10 cellular contexts compared by ENCODE assay signal in genomic region chr7:72954563-72955198, GRCh38. TPM values are rescaled to one million over a fixed set of nuclear protein-coding genes. Genes with fewer than 3 reads are reported as not detected.
A peak's percentile ranks its signal among the peaks of the same experiment; 100 is the strongest.
DNase-seq lines count a peak whose midpoint lies in the region; ATAC-seq, FAIRE-seq and TF ChIP-seq lines count a peak whose summit lies in the region.
"Not testable (repeated sequence)": the region's sequence is repeated elsewhere in the genome, so short reads cannot be mapped to it uniquely, and the experiment has no call there.
"Had no signal": no experiment of that assay in that cellular context is flagged by ENCODE, and none has a peak within 500 bp of the region (broad histone marks: within the 10 kb centered on the region; RNA-seq: fewer than 3 reads in every experiment).

No MANE protein-coding gene starts in this region.

- not testable (repeated sequence) for TF ChIP-seq CTCF in AG04449 (IDR thresholded peaks at IDR 0.05; ENCODE audit: insufficient read depth, low read length, missing control alignments); HCT116 (IDR thresholded peaks at IDR 0.05 in 2 of 3, conservative IDR thresholded peaks at IDR 0.05 in 1 of 3; ENCODE audit: borderline replicate concordance in 1 of 3, insufficient read depth in 1 of 3, low read depth in 2 of 3, low read length in 2 of 3); K562 (IDR thresholded peaks at IDR 0.05 in 2 of 3, conservative IDR thresholded peaks at IDR 0.05 in 1 of 3; ENCODE audit: insufficient read depth in 2 of 3, low read depth in 1 of 3, low read length in 3 of 3); pancreas (IDR thresholded peaks at IDR 0.05)

- H3K4me3 ChIP-seq in AG04449 (ENCODE audit: low read depth, low read length) = peak overlapping the region; percentile 32; the same call in 1 of the 2 replicates
- peak overlapping the region in 1 of 2 experiments; percentile 21; a peak in 2 of 4 replicates for H3K4me3 ChIP-seq in HCT116 (replicated peaks in 1 of 2; ENCODE audit: low read depth in 1 of 2, low read length in 2 of 2)
- H3K4me3 ChIP-seq in K562 = not testable (repeated sequence)
- H3K4me3 ChIP-seq in pancreas = peak overlapping the region in 2 of 4 donors; percentile 28 to 30

- DNase-seq in AG04449 (ENCODE audit: low read depth, low spot score); HCT116 (ENCODE audit: low read depth, low spot score); K562 (ENCODE audit: extremely low read depth in 1 of 4, low spot score in 3 of 4); left cardiac atrium; pancreas: not testable (repeated sequence)
- peak in 2 of 34 experiments; percentile 8 to 10 for DNase-seq in T-cell

- H3K9me1 ChIP-seq in K562 (ENCODE audit: control insufficient read depth, insufficient read depth, low read length) = not testable (repeated sequence)

- H3K4me1 Mint-ChIP-seq in T-cell = not testable (repeated sequence)

- not testable (repeated sequence) for H3K9me3 ChIP-seq in HCT116 (ENCODE audit: control insufficient read depth in 1 of 2, insufficient read depth in 1 of 2, low read depth in 1 of 2, low read length in 2 of 2); K562 (replicated peaks; ENCODE audit: control insufficient read depth, insufficient read depth, low read depth, low read length); pancreas

- not testable (repeated sequence) for H3K9ac ChIP-seq in HCT116 (ENCODE audit: low read length); K562 (ENCODE audit: insufficient read depth in 1 of 2, low read depth in 2 of 2, low read length in 2 of 2)

- not testable (repeated sequence) for H3K27me3 Mint-ChIP-seq in T-cell

- not testable (repeated sequence) for TF ChIP-seq POLR2A in HCT116 (IDR thresholded peaks at IDR 0.05; ENCODE audit: borderline replicate concordance, extremely low read depth, insufficient read depth, insufficient read length)
- 0 out of 2 replicates have a peak, but pooled peaks have one; percentile 32 for TF ChIP-seq POLR2A in K562 (conservative IDR thresholded peaks at IDR 0.05)

- not testable (repeated sequence) for H3K9me2 ChIP-seq in HCT116 (ENCODE audit: insufficient read depth)

- H3K4me3 Mint-ChIP-seq in T-cell = peak overlapping the region; percentile 47 to 81 (median 62)

- H3K36me3 Mint-ChIP-seq in T-cell = not testable (repeated sequence)

- H3K27me3 ChIP-seq in HCT116 (ENCODE audit: insufficient read depth, low read length); K562 (ENCODE audit: control insufficient read depth in 2 of 2, insufficient read depth in 2 of 2, low read length in 2 of 2); pancreas: not testable (repeated sequence)

- H2AFZ ChIP-seq in HCT116 (ENCODE audit: low read depth, low read length, poor library complexity, severe bottlenecking); K562 (ENCODE audit: low read depth, low read length): not testable (repeated sequence)

- H3K4me1 ChIP-seq in HCT116 (ENCODE audit: control insufficient read depth in 1 of 2, insufficient read depth in 2 of 2, low read length in 2 of 2); K562 (replicated peaks in 1 of 2; ENCODE audit: control insufficient read depth in 2 of 2, insufficient read depth in 2 of 2, low read length in 2 of 2); pancreas: not testable (repeated sequence)

- not testable (repeated sequence) for TF ChIP-seq RAD21 in HCT116 (IDR thresholded peaks at IDR 0.05; ENCODE audit: low read depth); K562 (CRISPR knock-in tag; conservative IDR thresholded peaks at IDR 0.05 in 1 of 2, IDR thresholded peaks at IDR 0.05 in 1 of 2)

- not testable (repeated sequence) for H3K9me3 Mint-ChIP-seq in T-cell

- WGBS in K562 (ENCODE audit: insufficient coverage, low coverage, missing lambda C conversion rate) = 43% methylated on average over 10 of the region's 45 CpGs
- 0 to 15% methylated on average over 8 to 17 of the region's 45 CpGs for WGBS in pancreas, 2 donors

- peak; percentile 83 for FAIRE-seq in K562 (lab: Jason Lieb, UNC)
- not testable (repeated sequence) for FAIRE-seq in pancreas (lab: Jason Lieb, UNC)

- H3K36me3 ChIP-seq in HCT116 (ENCODE audit: control insufficient read depth in 1 of 2, insufficient read depth in 2 of 2, low read length in 2 of 2); K562 (ENCODE audit: control insufficient read depth, insufficient read depth, low read length); pancreas: not testable (repeated sequence)

- RAD21 ChIA-PET in HCT116 (lab: Charles Lee; ENCODE audit: low non-redundant PET in 1 of 2, low total read pairs in 2 of 2, uncharacterized antibody in 2 of 2, unreplicated experiment in 2 of 2) = not testable (repeated sequence)

- TF ChIP-seq EP300 in K562 (IDR thresholded peaks at IDR 0.05; ENCODE audit: low read length) = not testable (repeated sequence)

- CTCF ChIA-PET in AG04449 (lab: Yijun Ruan, JAX); HCT116 (lab: Charles Lee); T-cell (lab: Charles Lee); K562 (lab: Yijun Ruan, JAX; ENCODE audit: low intra/inter-chr PET ratio): not testable (repeated sequence)

- H3K4me2 ChIP-seq in HCT116 (ENCODE audit: low read length); K562 (ENCODE audit: insufficient read depth, low read length): not testable (repeated sequence)

- H3K27ac ChIP-seq in HCT116 (ENCODE audit: low read depth, low read length); K562 (ENCODE audit: extremely low read depth, low read depth, low read length); pancreas: not testable (repeated sequence)

- in situ Hi-C loops in K562 (cut with MboI) = not testable (repeated sequence)

- not testable (repeated sequence) for H3K79me2 ChIP-seq in HCT116 (ENCODE audit: insufficient read depth, low read length); K562 (ENCODE audit: control insufficient read depth, insufficient read depth, low read length)

- intact Hi-C loops in HCT116 (cut with micrococcal nuclease); K562 (cut with micrococcal nuclease); left cardiac atrium (cut with DNase I); pancreas (cut with DNase I): not testable (repeated sequence)

- BruUV-seq in HCT116 (replicated peaks; lab: Mats Ljungman, UMichigan); K562 (replicated peaks; lab: Mats Ljungman, UMichigan): not testable (repeated sequence)

- POLR2A ChIA-PET in AG04449 (lab: Yijun Ruan, JAX); HCT116 (lab: Charles Lee); T-cell (lab: Charles Lee); K562 (lab: Yijun Ruan, JAX): not testable (repeated sequence)

- not testable (repeated sequence) for H4K20me1 ChIP-seq in HCT116 (ENCODE audit: insufficient read depth); K562 (replicated peaks; ENCODE audit: control insufficient read depth, insufficient read depth, low read length)

- H3K27ac Mint-ChIP-seq in T-cell = not testable (repeated sequence)

- ATAC-seq in GM18909 (IDR thresholded peaks at IDR 0.05; ENCODE audit: poor library complexity, unreplicated experiment) (peak; percentile 89), HCT116 (peak; percentile 93), HG03280 (IDR thresholded peaks at IDR 0.05; ENCODE audit: unreplicated experiment) (peak; percentile 92), T-cell (replicated peaks in 1 of 4) (peak; percentile 92 to 95 (median 93)), K562 (peak; percentile 93), left cardiac atrium (peak; percentile 95 to 98), pancreas (peak; percentile 97 to 99 (median 98))

RNA-seq across cellular contexts. Expression of gene TRIM74, which starts 14.6 kb away (rescaled TPM):
- total RNA-seq in HCT116 (2021; ENCODE audit: unreplicated experiment) (1.0 TPM), T-cell (1 to 10 TPM; 2.7 to 8.3 (median 5.5) TPM), K562 (2014; rRNA removed) (not detected in 2 replicates), K562 (2014; rRNA removed; fragmentation: Illumina TruSeq; extraction: Trizol) (not detected in 2 replicates), K562 (2015; rRNA removed; fragmentation: Illumina TruSeq; extraction: Trizol) (not detected in 2 replicates), K562 (2021) (not detected in 2 replicates), left cardiac atrium (under 1 TPM in 1 of 2 donors, not detected in 1; 0.41 TPM), pancreas (1 to 10 TPM in 3 of 6 donors, under 1 TPM in 3; 0.15 to 1.4 (median 0.99) TPM)
- 1.00 and 1.3 TPM in 2 replicates for polyA plus RNA-seq in HCT116 (2012)
- not detected in 2 replicates for total RNA-seq in K562 (2011; cell fraction: chromatin; rRNA removed; ENCODE audit: low replicate concordance)
- total RNA-seq in K562 (2011; cell fraction: nucleolus; rRNA removed) = not detected in 2 replicates
- not detected in 2 replicates for total RNA-seq in K562 (2011; cell fraction: nucleoplasm; rRNA removed)
- polyA plus RNA-seq in K562 (2011; rRNA removed) (not detected in 2 replicates), K562 (2014; fragmentation: Illumina TruSeq; extraction: Trizol) (not detected in 2 replicates), K562 (2014; fragmentation: Nextera tagmentation; extraction: Ambion mirVana) (not detected), K562 (2014; rRNA removed) (not detected in 2 replicates), pancreas (1 to 10 TPM; 1.7 to 1.9 TPM)
- not detected in 2 replicates for polyA plus RNA-seq in K562 (2011; cell fraction: cytosol; rRNA removed)
- 0.18 TPM in 1 of 2 replicates, not detected in the other for polyA plus RNA-seq in K562 (2011; cell fraction: nucleus; rRNA removed)
- polyA plus RNA-seq in K562 (2012) = 0.58 TPM in 1 of 2 replicates, not detected in the other
- not detected in 2 replicates for polyA minus RNA-seq in K562 (2011; rRNA and poly(A)+ RNA removed)
- not detected in 2 replicates for polyA minus RNA-seq in K562 (2011; cell fraction: cytosol; rRNA and poly(A)+ RNA removed)
- not detected in 2 replicates for polyA minus RNA-seq in K562 (2011; cell fraction: nucleus; rRNA and poly(A)+ RNA removed)
- total RNA-seq: A172, pulmonary artery endothelial cell had no signal

RNA-seq across cellular contexts. Expression of gene POM121, which starts 29.8 kb away (rescaled TPM):
- 53.3 TPM for total RNA-seq in HCT116 (2021; ENCODE audit: unreplicated experiment)
- 31.3 and 34.9 TPM in 2 replicates for polyA plus RNA-seq in HCT116 (2012)
- total RNA-seq in T-cell = 10 to 100 TPM; 58.4 to 68.6 (median 65.9) TPM
- total RNA-seq in K562 (2011; cell fraction: chromatin; rRNA removed; ENCODE audit: low replicate concordance) = 70.8 and 99.4 TPM in 2 replicates
- 62.4 and 63.6 TPM in 2 replicates for total RNA-seq in K562 (2011; cell fraction: nucleolus; rRNA removed)
- 76.9 and 115 TPM in 2 replicates for total RNA-seq in K562 (2011; cell fraction: nucleoplasm; rRNA removed)
- 10.8 and 17.5 TPM in 2 replicates for total RNA-seq in K562 (2014; rRNA removed)
- 14.5 and 14.6 TPM in 2 replicates for total RNA-seq in K562 (2014; rRNA removed; fragmentation: Illumina TruSeq; extraction: Trizol)
- total RNA-seq in K562 (2015; rRNA removed; fragmentation: Illumina TruSeq; extraction: Trizol) = 12.5 and 16.0 TPM in 2 replicates
- total RNA-seq in K562 (2021) = 99.6 and 112 TPM in 2 replicates
- polyA plus RNA-seq in K562 (2011; rRNA removed) = 8.7 and 10.2 TPM in 2 replicates
- polyA plus RNA-seq in K562 (2011; cell fraction: cytosol; rRNA removed) = 10.1 and 14.9 TPM in 2 replicates
- polyA plus RNA-seq in K562 (2011; cell fraction: nucleus; rRNA removed) = 25.1 and 42.7 TPM in 2 replicates
- polyA plus RNA-seq in K562 (2012) = 63.1 and 66.9 TPM in 2 replicates
- 87.0 and 95.4 TPM in 2 replicates for polyA plus RNA-seq in K562 (2014; fragmentation: Illumina TruSeq; extraction: Trizol)
- 1 to 10 TPM; 3.6 to 3.8 TPM for polyA plus RNA-seq in K562 (2014; fragmentation: Nextera tagmentation; extraction: Ambion mirVana)
- 32.9 and 38.7 TPM in 2 replicates for polyA plus RNA-seq in K562 (2014; rRNA removed)
- polyA minus RNA-seq in K562 (2011; rRNA and poly(A)+ RNA removed) = 14.0 and 17.1 TPM in 2 replicates
- polyA minus RNA-seq in K562 (2011; cell fraction: cytosol; rRNA and poly(A)+ RNA removed) = 33.3 and 39.8 TPM in 2 replicates
- polyA minus RNA-seq in K562 (2011; cell fraction: nucleus; rRNA and poly(A)+ RNA removed) = 13.3 and 15.6 TPM in 2 replicates
- total RNA-seq in left cardiac atrium = 10 to 100 TPM; 21.5 to 30.7 TPM
- 10 to 100 TPM; 11.9 to 19.0 (median 17.1) TPM for total RNA-seq in pancreas
- polyA plus RNA-seq in pancreas = 10 to 100 TPM; 14.8 to 16.0 TPM
